In the genomic region with DNA sequence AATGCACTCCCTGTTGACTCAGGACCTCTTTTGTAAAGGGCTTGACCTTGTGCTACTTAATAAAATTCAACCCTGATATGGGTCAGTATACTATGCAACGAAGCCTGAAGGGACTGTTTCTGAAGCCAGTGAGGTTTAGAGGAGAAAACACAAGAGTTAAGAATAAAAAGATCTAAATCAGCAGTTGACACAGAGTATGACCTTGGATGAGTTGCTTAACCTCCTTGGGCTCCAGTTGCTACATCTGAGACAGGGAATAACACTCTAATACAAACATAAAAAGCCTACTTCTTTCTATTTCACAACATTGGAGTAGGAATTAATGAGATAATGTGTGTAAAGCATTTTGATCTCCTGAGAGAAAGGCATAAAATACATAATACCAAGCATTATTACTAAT, we compare ENCODE assay signal across 30 cellular contexts.
"Had no signal": no experiment of that assay in that cellular context is flagged by ENCODE, and none has a peak within 500 bp of the region (broad histone marks: within the 10 kb centered on the region; RNA-seq: fewer than 3 reads in every experiment).

No MANE protein-coding gene starts in this region.

- H3K27me3 Mint-ChIP-seq: activated CD8-positive, alpha-beta T cell treated with anti-CD3 and anti-CD28 coated beads for 36 hours; activated naive CD4-positive, alpha-beta T cell treated with anti-CD3 and anti-CD28 coated beads, Interleukin-2, amount 50 U/mL, for 24 hours; activated naive CD8-positive, alpha-beta T cell treated with anti-CD3 and anti-CD28 coated beads, Interleukin-2, amount 50 U/mL, for 24 hours; activated T-helper 17 cell treated with anti-CD3 and anti-CD28 coated beads, Interleukin-2, amount 50 U/mL, for 72 hours; brain; stimulated activated naive B cell treated with anti-CD40 and anti-IgM and Interleukin-4, amounts not matched to agents 10 μg/mL and 1 μg/mL and 100 μg/mL, for 72 hours had no signal

- H3K27ac ChIP-seq: cardiac muscle cell, coronary artery, dorsolateral prefrontal cortex, left ventricle myocardium inferior, parathyroid adenoma, psoas muscle, right atrium auricular region, suprapubic skin, tibial artery, upper lobe of right lung had no signal

- H3K27ac Mint-ChIP-seq: activated CD8-positive, alpha-beta T cell treated with anti-CD3 and anti-CD28 coated beads for 36 hours; activated naive CD4-positive, alpha-beta T cell treated with anti-CD3 and anti-CD28 coated beads, Interleukin-2, amount 50 U/mL, for 24 hours; activated naive CD8-positive, alpha-beta T cell treated with anti-CD3 and anti-CD28 coated beads, Interleukin-2, amount 50 U/mL, for 24 hours; activated T-helper 17 cell treated with anti-CD3 and anti-CD28 coated beads, Interleukin-2, amount 50 U/mL, for 72 hours; brain; nephron progenitor cell; stimulated activated naive B cell treated with anti-CD40 and anti-IgM and Interleukin-4, amounts not matched to agents 10 μg/mL and 1 μg/mL and 100 μg/mL, for 72 hours; WTC11 had no signal

- H3K9me3 ChIP-seq: left ventricle myocardium inferior, psoas muscle, right atrium auricular region, suprapubic skin, tibial artery, upper lobe of right lung had no signal

- H3K4me3 Mint-ChIP-seq: activated CD8-positive, alpha-beta T cell treated with anti-CD3 and anti-CD28 coated beads for 36 hours; activated naive CD4-positive, alpha-beta T cell treated with anti-CD3 and anti-CD28 coated beads, Interleukin-2, amount 50 U/mL, for 24 hours; activated naive CD8-positive, alpha-beta T cell treated with anti-CD3 and anti-CD28 coated beads, Interleukin-2, amount 50 U/mL, for 24 hours; activated T-cell treated with anti-CD3 and anti-CD28 coated beads, Interleukin-2, amount 50 U/mL, for 4 hours; activated T-helper 17 cell treated with anti-CD3 and anti-CD28 coated beads, Interleukin-2, amount 50 U/mL, for 72 hours; brain; nephron progenitor cell; stimulated activated naive B cell treated with anti-CD40 and anti-IgM and Interleukin-4, amounts not matched to agents 10 μg/mL and 1 μg/mL and 100 μg/mL, for 72 hours; WTC11 had no signal

- H3K4me1 ChIP-seq: left ventricle myocardium inferior, psoas muscle, right atrium auricular region, suprapubic skin, tibial artery, upper lobe of right lung had no signal

- DNase-seq: activated CD4-positive, alpha-beta T cell treated with anti-CD3 and anti-CD28 coated beads, Interleukin-2, amount 50 U/mL, for 1 hour; activated CD8-positive, alpha-beta T cell treated with anti-CD3 and anti-CD28 coated beads for 36 hours; activated gamma-delta T cell treated with Interleukin-2 at 50 U/mL for 16 hours; activated naive CD8-positive, alpha-beta T cell treated with anti-CD3 and anti-CD28 coated beads, Interleukin-2, amount 50 U/mL, for 24 hours; activated T-cell treated with anti-CD3 and anti-CD28 coated beads, Interleukin-2, amount 50 U/mL, for 4 hours; aorta; cerebellar nuclear complex; dorsolateral prefrontal cortex; effector memory CD4-positive, alpha-beta T cell; erythroblast; left ventricle myocardium inferior; nephron progenitor cell; nucleus accumbens; psoas muscle; stimulated activated CD4-positive, alpha-beta T cell treated with anti-CD3 and anti-CD28 coated beads, Interleukin-15, amount 100 ng/mL, for 24 hours; stimulated activated CD4-positive, alpha-beta T cell treated with anti-CD3 and anti-CD28 coated beads, Interleukin-2, amount 100 ng/mL, for 24 hours; stimulated activated naive B cell treated with anti-CD40 and anti-IgM and Interleukin-4, amounts not matched to agents 10 μg/mL and 1 μg/mL and 100 μg/mL, for 72 hours; T-helper 2 cell; tibial artery; upper lobe of right lung had no signal

- H3K36me3 ChIP-seq: cardiac muscle cell, left ventricle myocardium inferior, right atrium auricular region, suprapubic skin, tibial artery, upper lobe of right lung had no signal

- H3K27me3 ChIP-seq: cardiac muscle cell, dorsolateral prefrontal cortex, right atrium auricular region, suprapubic skin, tibial artery, upper lobe of right lung had no signal

- H3K4me1 Mint-ChIP-seq: activated naive CD4-positive, alpha-beta T cell treated with anti-CD3 and anti-CD28 coated beads, Interleukin-2, amount 50 U/mL, for 24 hours; activated naive CD8-positive, alpha-beta T cell treated with anti-CD3 and anti-CD28 coated beads, Interleukin-2, amount 50 U/mL, for 24 hours; activated T-helper 17 cell treated with anti-CD3 and anti-CD28 coated beads, Interleukin-2, amount 50 U/mL, for 72 hours; stimulated activated naive B cell treated with anti-CD40 and anti-IgM and Interleukin-4, amounts not matched to agents 10 μg/mL and 1 μg/mL and 100 μg/mL, for 72 hours; WTC11 had no signal

- H3K9me3 Mint-ChIP-seq: activated naive CD4-positive, alpha-beta T cell treated with anti-CD3 and anti-CD28 coated beads, Interleukin-2, amount 50 U/mL, for 24 hours; nephron progenitor cell had no signal

- H3K36me3 Mint-ChIP-seq: activated naive CD4-positive, alpha-beta T cell treated with anti-CD3 and anti-CD28 coated beads, Interleukin-2, amount 50 U/mL, for 24 hours; brain; stimulated activated naive B cell treated with anti-CD40 and anti-IgM and Interleukin-4, amounts not matched to agents 10 μg/mL and 1 μg/mL and 100 μg/mL, for 72 hours; WTC11 had no signal

- H3K4me3 ChIP-seq: cardiac muscle cell, coronary artery, dorsolateral prefrontal cortex, left ventricle myocardium inferior, lung, psoas muscle, right atrium auricular region, suprapubic skin, tibial artery, upper lobe of right lung had no signal
